Comparison of ENCODE assay signal across 13 cellular contexts in the genomic region with DNA sequence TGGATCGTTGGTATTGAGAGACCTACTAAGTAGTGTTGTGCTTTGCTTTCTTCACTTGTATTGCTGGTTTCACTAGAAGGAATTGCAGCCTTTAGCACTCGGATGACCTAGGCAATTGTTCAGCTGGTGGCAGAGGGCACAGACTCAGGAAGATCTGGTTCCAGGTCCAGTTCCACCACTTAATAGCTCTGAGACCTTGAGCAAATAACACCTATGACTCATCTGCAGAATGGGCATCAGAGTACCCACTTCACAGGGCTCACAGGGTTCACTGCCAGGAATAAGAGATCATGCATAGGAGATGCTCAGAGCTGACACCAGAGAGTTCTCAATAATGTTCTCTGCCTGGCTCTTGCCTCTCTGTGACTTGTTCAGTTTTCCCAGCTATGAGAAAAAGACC.
DNase-seq lines count a peak whose midpoint lies in the region; ATAC-seq and TF ChIP-seq lines count a peak whose summit lies in the region.
"Had no signal": no experiment of that assay in that cellular context is flagged by ENCODE, and none has a peak within 500 bp of the region (broad histone marks: within the 10 kb centered on the region; RNA-seq: fewer than 3 reads in every experiment).

No MANE protein-coding gene starts in this region.

- no peak for DNase-seq in HCT116 (ENCODE audit: low read depth, low spot score)
- peak; percentile 48 for DNase-seq in NCI-H510A (lab: John Stamatoyannopoulos, UW)
- DNase-seq in epithelial cell of prostate (ENCODE audit: low read depth, low spot score) = peak; percentile 26
- no peak for DNase-seq in gastrocnemius medialis
- no peak for DNase-seq in Right ventricle myocardium inferior (ENCODE audit: missing footprints)
- DNase-seq in GM19238 (ENCODE audit: insufficient read length, low spot score) = no peak
- no peak for DNase-seq in activated effector memory CD4-positive, alpha-beta T cell treated with Interleukin-2 at 50 U/mL for 16 hours
- DNase-seq: activated B cell treated with CpG ODN at 0.5 μM for 24 hours; activated naive CD4-positive, alpha-beta T cell treated with Interleukin-2 at 50 U/mL for 16 hours; NCI-H2081 treated with DMSO at 0.1 percent for 48 hours; SW 1271 had no signal

- TF ChIP-seq POLR2A in HCT116 (IDR thresholded peaks at IDR 0.05; ENCODE audit: borderline replicate concordance, extremely low read depth, insufficient read depth, insufficient read length) (no peak), gastrocnemius medialis (IDR thresholded peaks at IDR 0.05) (no peak)

- H3K4me1 ChIP-seq in HCT116 (ENCODE audit: control insufficient read depth in 1 of 2, insufficient read depth in 2 of 2, low read length in 2 of 2) (peaks cover 11 to 29% of the 10 kb centered on the region in 2 experiments; a peak in 3 of 4 replicates), gastrocnemius medialis (peaks cover 47 to 56% of the 10 kb centered on the region in 2 donors)

- no peak for TF ChIP-seq CTCF in HCT116 (IDR thresholded peaks at IDR 0.05 in 2 of 3, conservative IDR thresholded peaks at IDR 0.05 in 1 of 3; ENCODE audit: borderline replicate concordance in 1 of 3, insufficient read depth in 1 of 3, low read depth in 2 of 3, low read length in 2 of 3)
- no peak for TF ChIP-seq CTCF in gastrocnemius medialis (IDR thresholded peaks at IDR 0.05 in 4 of 5, conservative IDR thresholded peaks at IDR 0.05 in 1 of 5)

- intact Hi-C loops in HCT116 (cut with micrococcal nuclease) = no loop called here
- intact Hi-C loops in gastrocnemius medialis (cut with DNase I; ENCODE audit: low total_unique reads) = no loop called here
- intact Hi-C loops in Right ventricle myocardium inferior (cut with DNase I) = no loop called here

- H3K27me3 ChIP-seq in HCT116 (ENCODE audit: insufficient read depth, low read length) = no peaks in the 10 kb centered on the region
- no peaks in the 10 kb centered on the region for H3K27me3 ChIP-seq in gastrocnemius medialis
- H3K27me3 ChIP-seq: BLaER1 had no signal

- no peaks in the 10 kb centered on the region for H3K79me2 ChIP-seq in HCT116 (ENCODE audit: insufficient read depth, low read length)

- POLR2A ChIA-PET in HCT116 (lab: Charles Lee) = no interaction called here

- H3K27ac ChIP-seq in HCT116 (ENCODE audit: low read depth, low read length) (no peak overlapping the region), epithelial cell of prostate (no peak overlapping the region), gastrocnemius medialis (peak overlapping the region in 3 of 4 donors; percentile 39 to 61 (median 46))
- H3K27ac ChIP-seq: BLaER1 had no signal

- no peak for TF ChIP-seq RAD21 in HCT116 (IDR thresholded peaks at IDR 0.05; ENCODE audit: low read depth)

- no peaks in the 10 kb centered on the region for H3K9me2 ChIP-seq in HCT116 (ENCODE audit: insufficient read depth)

- CTCF ChIA-PET in HCT116 (lab: Charles Lee) = no interaction called here

- H3K36me3 ChIP-seq in HCT116 (ENCODE audit: control insufficient read depth in 1 of 2, insufficient read depth in 2 of 2, low read length in 2 of 2) = no peaks in the 10 kb centered on the region
- H3K36me3 ChIP-seq in gastrocnemius medialis = no peaks in the 10 kb centered on the region
- H3K36me3 ChIP-seq: BLaER1 had no signal

- in situ Hi-C loops in gastrocnemius medialis (cut with MboI; ENCODE audit: low sequenced_read_pairs in 4 of 4) = no loop called here

- no TSS peak for BruUV-seq in HCT116 (replicated peaks; lab: Mats Ljungman, UMichigan)

- H3K9me3 ChIP-seq in HCT116 (ENCODE audit: control insufficient read depth in 1 of 2, insufficient read depth in 1 of 2, low read depth in 1 of 2, low read length in 2 of 2) = no peaks in the 10 kb centered on the region
- H3K9me3 ChIP-seq in gastrocnemius medialis = no peaks in the 10 kb centered on the region
- H3K9me3 ChIP-seq: BLaER1 had no signal

- H2AFZ ChIP-seq in HCT116 (ENCODE audit: low read depth, low read length, poor library complexity, severe bottlenecking) = no peak overlapping the region

- H3K4me2 ChIP-seq in HCT116 (ENCODE audit: low read length) = no peak overlapping the region

- H3K4me3 ChIP-seq in HCT116 (replicated peaks in 1 of 2; ENCODE audit: low read depth in 1 of 2, low read length in 2 of 2) (no peak overlapping the region), gastrocnemius medialis (no peak overlapping the region)
- H3K4me3 ChIP-seq: BLaER1 had no signal

- H3K9ac ChIP-seq in HCT116 (ENCODE audit: low read length) = no peak overlapping the region
- H3K9ac ChIP-seq: BLaER1 had no signal

- RAD21 ChIA-PET in HCT116 (lab: Charles Lee; ENCODE audit: low non-redundant PET in 1 of 2, low total read pairs in 2 of 2, uncharacterized antibody in 2 of 2, unreplicated experiment in 2 of 2) = no interaction called here

- peak; percentile 44; the same call in 1 of the 2 replicates for ATAC-seq in HCT116
- ATAC-seq in gastrocnemius medialis = peak; percentile 65 to 86
- no peak for ATAC-seq in Right ventricle myocardium inferior
- ATAC-seq in HG02642 (IDR thresholded peaks at IDR 0.05; ENCODE audit: poor library complexity, unreplicated experiment) = no peak

- H4K20me1 ChIP-seq in HCT116 (ENCODE audit: insufficient read depth) = no peaks in the 10 kb centered on the region
- H4K20me1 ChIP-seq: BLaER1 had no signal

TF ChIP-seq in HCT116, 20 proteins besides CTCF, POLR2A, EP300 and RAD21 (continues in another document):
- TF ChIP-seq EZH2phosphoT487 (IDR thresholded peaks at IDR 0.05; ENCODE audit: borderline replicate concordance) (no peak), SP1 (IDR thresholded peaks at IDR 0.05; ENCODE audit: low read depth) (no peak), YY1 (IDR thresholded peaks at IDR 0.05; ENCODE audit: extremely low read depth, insufficient replicate concordance, low read depth, low read length) (no peak), ZNF274 (IDR thresholded peaks at IDR 0.05; ENCODE audit: low read depth, low read length) (no peak), FOSL1 (IDR thresholded peaks at IDR 0.05; ENCODE audit: low read depth) (no peak), TCF7L2 (IDR thresholded peaks at IDR 0.05; ENCODE audit: borderline replicate concordance, extremely low read depth, insufficient read depth, insufficient read length) (no peak), JUND (IDR thresholded peaks at IDR 0.05) (no peak; the same call in 1 of the 2 replicates), EZH2 (IDR thresholded peaks at IDR 0.05) (no peak), CEBPB (IDR thresholded peaks at IDR 0.05; ENCODE audit: low read depth) (no peak), SRF (IDR thresholded peaks at IDR 0.05; ENCODE audit: low read depth) (no peak), ELF1 (IDR thresholded peaks at IDR 0.05; ENCODE audit: borderline replicate concordance, low read depth) (no peak), CBX3 (IDR thresholded peaks at IDR 0.05; ENCODE audit: low read depth) (no peak), EGR1 (IDR thresholded peaks at IDR 0.05; ENCODE audit: low read depth) (no peak), POLR2AphosphoS5 (IDR thresholded peaks at IDR 0.05; ENCODE audit: low read depth, low read length) (no peak)
- TF ChIP-seq, protein P1, sequence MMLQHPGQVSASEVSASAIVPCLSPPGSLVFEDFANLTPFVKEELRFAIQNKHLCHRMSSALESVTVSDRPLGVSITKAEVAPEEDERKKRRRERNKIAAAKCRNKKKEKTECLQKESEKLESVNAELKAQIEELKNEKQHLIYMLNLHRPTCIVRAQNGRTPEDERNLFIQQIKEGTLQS (IDR thresholded peaks at IDR 0.05) = no peak
- TF ChIP-seq, protein P2, sequence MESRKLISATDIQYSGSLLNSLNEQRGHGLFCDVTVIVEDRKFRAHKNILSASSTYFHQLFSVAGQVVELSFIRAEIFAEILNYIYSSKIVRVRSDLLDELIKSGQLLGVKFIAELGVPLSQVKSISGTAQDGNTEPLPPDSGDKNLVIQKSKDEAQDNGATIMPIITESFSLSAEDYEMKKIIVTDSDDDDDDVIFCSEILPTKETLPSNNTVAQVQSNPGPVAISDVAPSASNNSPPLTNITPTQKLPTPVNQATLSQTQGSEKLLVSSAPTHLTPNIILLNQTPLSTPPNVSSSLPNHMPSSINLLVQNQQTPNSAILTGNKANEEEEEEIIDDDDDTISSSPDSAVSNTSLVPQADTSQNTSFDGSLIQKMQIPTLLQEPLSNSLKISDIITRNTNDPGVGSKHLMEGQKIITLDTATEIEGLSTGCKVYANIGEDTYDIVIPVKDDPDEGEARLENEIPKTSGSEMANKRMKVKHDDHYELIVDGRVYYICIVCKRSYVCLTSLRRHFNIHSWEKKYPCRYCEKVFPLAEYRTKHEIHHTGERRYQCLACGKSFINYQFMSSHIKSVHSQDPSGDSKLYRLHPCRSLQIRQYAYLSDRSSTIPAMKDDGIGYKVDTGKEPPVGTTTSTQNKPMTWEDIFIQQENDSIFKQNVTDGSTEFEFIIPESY (IDR thresholded peaks at IDR 0.05; ENCODE audit: extremely low read depth, insufficient replicate concordance, low read length) = no peak
- TF ChIP-seq, protein P3, sequence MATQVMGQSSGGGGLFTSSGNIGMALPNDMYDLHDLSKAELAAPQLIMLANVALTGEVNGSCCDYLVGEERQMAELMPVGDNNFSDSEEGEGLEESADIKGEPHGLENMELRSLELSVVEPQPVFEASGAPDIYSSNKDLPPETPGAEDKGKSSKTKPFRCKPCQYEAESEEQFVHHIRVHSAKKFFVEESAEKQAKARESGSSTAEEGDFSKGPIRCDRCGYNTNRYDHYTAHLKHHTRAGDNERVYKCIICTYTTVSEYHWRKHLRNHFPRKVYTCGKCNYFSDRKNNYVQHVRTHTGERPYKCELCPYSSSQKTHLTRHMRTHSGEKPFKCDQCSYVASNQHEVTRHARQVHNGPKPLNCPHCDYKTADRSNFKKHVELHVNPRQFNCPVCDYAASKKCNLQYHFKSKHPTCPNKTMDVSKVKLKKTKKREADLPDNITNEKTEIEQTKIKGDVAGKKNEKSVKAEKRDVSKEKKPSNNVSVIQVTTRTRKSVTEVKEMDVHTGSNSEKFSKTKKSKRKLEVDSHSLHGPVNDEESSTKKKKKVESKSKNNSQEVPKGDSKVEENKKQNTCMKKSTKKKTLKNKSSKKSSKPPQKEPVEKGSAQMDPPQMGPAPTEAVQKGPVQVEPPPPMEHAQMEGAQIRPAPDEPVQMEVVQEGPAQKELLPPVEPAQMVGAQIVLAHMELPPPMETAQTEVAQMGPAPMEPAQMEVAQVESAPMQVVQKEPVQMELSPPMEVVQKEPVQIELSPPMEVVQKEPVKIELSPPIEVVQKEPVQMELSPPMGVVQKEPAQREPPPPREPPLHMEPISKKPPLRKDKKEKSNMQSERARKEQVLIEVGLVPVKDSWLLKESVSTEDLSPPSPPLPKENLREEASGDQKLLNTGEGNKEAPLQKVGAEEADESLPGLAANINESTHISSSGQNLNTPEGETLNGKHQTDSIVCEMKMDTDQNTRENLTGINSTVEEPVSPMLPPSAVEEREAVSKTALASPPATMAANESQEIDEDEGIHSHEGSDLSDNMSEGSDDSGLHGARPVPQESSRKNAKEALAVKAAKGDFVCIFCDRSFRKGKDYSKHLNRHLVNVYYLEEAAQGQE (IDR thresholded peaks at IDR 0.05; ENCODE audit: low read depth) = no peak

Comparison
In these comparisons a context has a peak if more than half of its experiments do, and no peak if none do; other contexts are left out.
1. ATAC-seq: peak in HCT116 (single experiment) and gastrocnemius medialis (2 of 2); none in Right ventricle myocardium inferior (single experiment) and HG02642 (single experiment).
2. DNase-seq: peak in NCI-H510A (single experiment) and epithelial cell of prostate (single experiment); none in HCT116 (single experiment), gastrocnemius medialis (0 of 2), Right ventricle myocardium inferior (single experiment), GM19238 (single experiment) and activated effector memory CD4-positive, alpha-beta T cell treated with Interleukin-2 at 50 U/mL for 16 hours (single experiment).
3. H3K27ac ChIP-seq: peak in gastrocnemius medialis (3 of 4); none in HCT116 (single experiment) and epithelial cell of prostate (single experiment).